ENCODE assay signal across 8 cellular contexts in the genomic region with DNA sequence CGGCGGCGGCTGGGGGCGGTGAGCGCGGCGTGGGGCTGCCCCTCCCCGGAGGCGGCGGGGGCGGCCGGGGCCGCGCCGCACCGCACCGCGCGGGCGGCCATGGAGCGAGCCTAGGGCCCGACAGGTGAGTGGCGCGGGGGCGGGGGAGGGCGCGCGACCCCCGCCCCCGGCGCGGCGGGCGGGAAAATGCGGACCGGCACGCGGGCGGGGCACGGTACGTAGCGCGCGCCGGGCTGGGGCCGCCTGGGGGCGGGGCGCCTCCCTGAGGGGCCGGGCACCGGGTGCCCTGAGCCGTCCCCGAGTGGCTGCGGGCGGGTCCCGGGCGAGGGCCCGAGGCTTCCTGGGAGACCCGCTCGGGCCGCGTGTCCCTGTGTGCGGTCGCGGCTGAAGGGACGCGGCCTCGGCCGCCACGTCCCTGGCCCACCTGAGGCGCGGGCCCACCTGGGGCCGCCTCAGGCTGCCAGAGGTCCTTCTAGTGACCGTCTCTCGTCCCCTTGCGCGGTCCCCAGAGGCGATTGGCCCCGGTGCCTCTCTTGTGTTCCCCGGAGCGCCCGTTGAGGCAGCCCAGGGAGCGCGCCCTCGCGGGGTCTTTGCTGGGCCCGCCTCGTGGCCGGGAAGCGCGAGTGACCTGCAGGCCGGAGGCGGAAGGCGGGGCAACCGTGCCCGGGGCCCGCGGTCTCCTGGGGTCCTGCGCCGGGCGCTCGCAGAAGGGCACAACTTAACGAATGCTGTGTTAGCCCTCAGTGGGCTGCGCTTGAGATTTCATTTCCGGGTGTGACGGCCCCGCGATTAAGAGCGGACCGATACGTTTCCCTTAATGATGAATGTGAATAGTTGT. TPM values are rescaled to one million over a fixed set of nuclear protein-coding genes. Genes with fewer than 3 reads are reported as not detected.
A peak's percentile ranks its signal among the peaks of the same experiment; 100 is the strongest.
DNase-seq lines count a peak whose midpoint lies in the region; ATAC-seq, FAIRE-seq and TF ChIP-seq lines count a peak whose summit lies in the region.

No MANE protein-coding gene starts in this region.

- H3K4me3 ChIP-seq in HFF-Myc (replicated peaks; ENCODE audit: low read depth, low read length), result peak overlapping the region; percentile 83
- peak overlapping the region; percentile 7 to 69 (median 48) for H3K4me3 ChIP-seq in adrenal gland
- peak overlapping the region; percentile 85 to 89 for H3K4me3 ChIP-seq in right atrium auricular region

- H3K27ac ChIP-seq in adrenal gland (peak overlapping the region; percentile 89 to 98 (median 93)), right atrium auricular region (peak overlapping the region; percentile 93 to 98)

- TF ChIP-seq POLR2A in GM12891 (IDR thresholded peaks at IDR 0.05; ENCODE audit: low read depth, low read length) (no peak), adrenal gland (IDR thresholded peaks at IDR 0.05) (peak in 1 of 2 donors; percentile 72)

- intact Hi-C loops in adrenal gland (cut with DNase I), result no loop called here

- H3K4me3 Mint-ChIP-seq in T-cell, result peak overlapping the region; percentile 89 to 91 (median 89)

- peak; percentile 80 to 86 (median 85) for ATAC-seq in T-cell (replicated peaks in 1 of 4)

- no peak for TF ChIP-seq CTCF in HFF-Myc (IDR thresholded peaks at IDR 0.05; ENCODE audit: low read depth, low read length, missing control alignments)
- no peak for TF ChIP-seq CTCF in adrenal gland (IDR thresholded peaks at IDR 0.05)
- TF ChIP-seq CTCF in right atrium auricular region (IDR thresholded peaks at IDR 0.05), result no peak

- FAIRE-seq in GM12891 (lab: Jason Lieb, UNC), result no peak

- WGBS in adrenal gland, 4 donors, result 0 to 1% (median 0%) methylated on average over 7 to 109 of the region's 110 CpGs

- H3K36me3 ChIP-seq in adrenal gland (replicated peaks in 1 of 2), result no peaks in the 10 kb centered on the region
- no peaks in the 10 kb centered on the region for H3K36me3 ChIP-seq in right atrium auricular region

- POLR2A ChIA-PET in T-cell (lab: Charles Lee), result interaction anchor here in 1 of 2 donors (1.9 kb wide), 1 partner anchor 16 kb away, joined by 4 read pairs; no protein-coding TSS in a partner anchor

- H3K9me3 ChIP-seq in adrenal gland (replicated peaks in 1 of 3), result no peaks in the 10 kb centered on the region
- no peaks in the 10 kb centered on the region for H3K9me3 ChIP-seq in right atrium auricular region

- no peaks in the 10 kb centered on the region for H3K27me3 Mint-ChIP-seq in T-cell

- DNase-seq in GM12891 (ENCODE audit: insufficient read length, low spot score) (peak; percentile 63), HFF-Myc (ENCODE audit: extremely low read depth, low read depth) (no peak), MV-4-11 (lab: John Stamatoyannopoulos, UW) (peak; percentile 40), T-cell (peak; percentile 30 to 75 (median 62)), adrenal gland (peak; percentile 75 to 84 (median 80)), right atrium auricular region (ENCODE audit: low spot score) (no peak), retina (peak; percentile 93), cerebellar nuclear complex (lab: John Stamatoyannopoulos, UW) (no peak)

- H3K4me1 Mint-ChIP-seq in T-cell, result peaks cover 55 to 61% (median 56%) of the 10 kb centered on the region in 3 donors

- peak overlapping the region; percentile 83 to 92 for H3K27ac Mint-ChIP-seq in T-cell

- peaks cover 17 to 46% of the 10 kb centered on the region in 2 donors for H3K4me1 ChIP-seq in adrenal gland (replicated peaks in 1 of 2)
- H3K4me1 ChIP-seq in right atrium auricular region, result peaks cover 0 to 36% of the 10 kb centered on the region in 2 donors

- H3K36me3 Mint-ChIP-seq in T-cell, result no peaks in the 10 kb centered on the region

- H3K9me3 Mint-ChIP-seq in T-cell, result no peaks in the 10 kb centered on the region

- H3K27me3 ChIP-seq in adrenal gland, result no peaks in the 10 kb centered on the region
- no peaks in the 10 kb centered on the region for H3K27me3 ChIP-seq in right atrium auricular region

- CTCF ChIA-PET in T-cell (lab: Charles Lee), result interaction anchor here (1.1 to 2.1 kb wide), 2 partner anchors 23 to 54 kb away, joined by 4 to 6 read pairs; no protein-coding TSS in a partner anchor

TF ChIP-seq in GM12891, 5 proteins besides CTCF, POLR2A, EP300 and RAD21:
- no peak for TF ChIP-seq PAX5 (IDR thresholded peaks at IDR 0.05; ENCODE audit: insufficient read depth, low read length, severe bottlenecking)
- no peak for TF ChIP-seq TAF1 (IDR thresholded peaks at IDR 0.05; ENCODE audit: low read depth, low read length)
- TF ChIP-seq SPI1 (IDR thresholded peaks at IDR 0.05; ENCODE audit: low read depth, low read length), result no peak
- no peak for TF ChIP-seq POU2F2 (IDR thresholded peaks at IDR 0.05; ENCODE audit: low read depth, low read length)
- no peak for TF ChIP-seq POLR2AphosphoS5 (IDR thresholded peaks at IDR 0.05; ENCODE audit: low read depth, low read length)
TF ChIP-seq in GM12891: peak in this region for 0.

RNA-seq across cellular contexts. Expression of a gene that starts 0.5 kb away (rescaled TPM):
- 6.1 TPM for polyA plus RNA-seq in GM12891 (2012; ENCODE audit: low read depth, missing spikeins)
- total RNA-seq in T-cell (10 to 100 TPM; 17.2 to 26.6 (median 25.5) TPM), adrenal gland (10 to 100 TPM; 26.8 to 69.9 (median 42.1) TPM), right atrium auricular region (10 to 100 TPM; 37.8 to 39.0 TPM)
- polyA plus RNA-seq in adrenal gland, result 10 to 100 TPM; 15.4 to 42.8 (median 18.5) TPM

RNA-seq across cellular contexts. Expression of a gene that starts 55.7 kb away (rescaled TPM):
- 22.3 TPM for polyA plus RNA-seq in GM12891 (2012; ENCODE audit: low read depth, missing spikeins)
- total RNA-seq in T-cell (10 to 100 TPM; 19.1 to 30.6 (median 23.7) TPM), adrenal gland (10 to 100 TPM; 19.0 to 53.5 (median 25.0) TPM), right atrium auricular region (10 to 100 TPM; 14.3 to 19.7 TPM)
- 10 to 100 TPM in 2 of 3 donors, 1 to 10 TPM in 1; 6.8 to 17.8 (median 11.8) TPM for polyA plus RNA-seq in adrenal gland

Comparison
In these comparisons a context has a peak if more than half of its experiments do, and no peak if none do; other contexts are left out.
1. DNase-seq: peak in GM12891 (single experiment), MV-4-11 (single experiment), T-cell (34 of 34), adrenal gland (7 of 7) and retina (single experiment); none in HFF-Myc (single experiment), right atrium auricular region (single experiment) and cerebellar nuclear complex (0 of 2).
2. Peak in every context shown above with its lines, with median percentiles within 50 percentile points of each other: H3K4me3 ChIP-seq.